ENCODE assay signal across 1 cellular context in the genomic region with DNA sequence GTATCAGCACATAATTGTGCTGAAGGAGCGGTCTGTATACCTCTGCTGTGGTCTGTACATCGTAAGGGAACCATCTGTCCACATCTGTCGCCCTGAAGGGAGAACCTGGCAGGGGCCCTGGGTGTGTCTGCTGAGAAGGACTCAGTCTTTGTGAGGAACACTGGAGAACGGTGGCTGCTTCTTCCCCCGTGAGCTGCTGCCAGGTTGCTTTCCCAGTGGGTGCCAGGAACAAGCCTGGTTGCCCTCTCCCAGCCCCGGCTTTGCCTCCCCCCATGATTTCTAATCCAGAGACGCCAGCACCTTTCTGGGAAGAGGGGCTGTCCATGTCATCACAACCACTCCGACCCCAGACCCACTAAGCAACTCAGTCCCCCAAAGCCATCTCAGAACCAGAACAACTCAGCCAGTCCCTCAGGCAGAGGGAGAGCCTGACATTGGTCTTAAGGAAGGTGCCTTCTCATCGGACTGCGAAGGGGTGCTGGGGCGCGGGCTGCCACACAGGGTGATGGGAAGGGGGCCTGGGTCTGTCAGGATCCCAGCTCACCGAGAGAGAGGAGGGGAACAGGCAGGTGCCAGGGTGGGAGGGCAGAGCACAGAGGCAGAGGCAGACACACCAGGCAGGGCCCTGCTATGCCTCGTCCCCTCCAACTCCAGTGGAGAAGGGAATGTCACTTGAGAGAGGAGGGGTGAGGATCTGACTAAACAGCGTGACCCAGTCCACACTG.
TF ChIP-seq lines count a peak whose summit lies in the region.

No MANE protein-coding gene starts in this region.

TF ChIP-seq in GM12878, 131 proteins besides CTCF, POLR2A, EP300 and RAD21 (continued from another document):
- TF ChIP-seq ZNF687 (IDR thresholded peaks at IDR 0.05) (no peak), E2F8 (IDR thresholded peaks at IDR 0.05; ENCODE audit: low read depth, partially characterized antibody) (no peak), BHLHE40 (IDR thresholded peaks at IDR 0.05; ENCODE audit: borderline replicate concordance in 1 of 2, low read depth in 2 of 2, low read length in 1 of 2) (no peak), SUPT20H (IDR thresholded peaks at IDR 0.05; ENCODE audit: borderline replicate concordance, control insufficient read depth, low read depth, low read length) (no peak), RFX5 (IDR thresholded peaks at IDR 0.05; ENCODE audit: low read depth, low read length) (no peak), ZNF622 (IDR thresholded peaks at IDR 0.05) (no peak), DPF2 (IDR thresholded peaks at IDR 0.05) (no peak), KAT2A (conservative IDR thresholded peaks at IDR 0.05; ENCODE audit: control insufficient read depth, low read depth, low read length) (no peak), SUZ12 (IDR thresholded peaks at IDR 0.05; ENCODE audit: unreplicated experiment) (no peak), SREBF2 (IDR thresholded peaks at IDR 0.05; ENCODE audit: low read length) (no peak), TCF7 (IDR thresholded peaks at IDR 0.05; ENCODE audit: borderline replicate concordance) (no peak), IRF3 (IDR thresholded peaks at IDR 0.05) (no peak), PBX3 (IDR thresholded peaks at IDR 0.05; ENCODE audit: insufficient replicate concordance, low read depth, low read length) (no peak), SRF (IDR thresholded peaks at IDR 0.05; ENCODE audit: low read depth in 2 of 2, low read length in 2 of 2) (no peak)
- TF ChIP-seq, protein P1, sequence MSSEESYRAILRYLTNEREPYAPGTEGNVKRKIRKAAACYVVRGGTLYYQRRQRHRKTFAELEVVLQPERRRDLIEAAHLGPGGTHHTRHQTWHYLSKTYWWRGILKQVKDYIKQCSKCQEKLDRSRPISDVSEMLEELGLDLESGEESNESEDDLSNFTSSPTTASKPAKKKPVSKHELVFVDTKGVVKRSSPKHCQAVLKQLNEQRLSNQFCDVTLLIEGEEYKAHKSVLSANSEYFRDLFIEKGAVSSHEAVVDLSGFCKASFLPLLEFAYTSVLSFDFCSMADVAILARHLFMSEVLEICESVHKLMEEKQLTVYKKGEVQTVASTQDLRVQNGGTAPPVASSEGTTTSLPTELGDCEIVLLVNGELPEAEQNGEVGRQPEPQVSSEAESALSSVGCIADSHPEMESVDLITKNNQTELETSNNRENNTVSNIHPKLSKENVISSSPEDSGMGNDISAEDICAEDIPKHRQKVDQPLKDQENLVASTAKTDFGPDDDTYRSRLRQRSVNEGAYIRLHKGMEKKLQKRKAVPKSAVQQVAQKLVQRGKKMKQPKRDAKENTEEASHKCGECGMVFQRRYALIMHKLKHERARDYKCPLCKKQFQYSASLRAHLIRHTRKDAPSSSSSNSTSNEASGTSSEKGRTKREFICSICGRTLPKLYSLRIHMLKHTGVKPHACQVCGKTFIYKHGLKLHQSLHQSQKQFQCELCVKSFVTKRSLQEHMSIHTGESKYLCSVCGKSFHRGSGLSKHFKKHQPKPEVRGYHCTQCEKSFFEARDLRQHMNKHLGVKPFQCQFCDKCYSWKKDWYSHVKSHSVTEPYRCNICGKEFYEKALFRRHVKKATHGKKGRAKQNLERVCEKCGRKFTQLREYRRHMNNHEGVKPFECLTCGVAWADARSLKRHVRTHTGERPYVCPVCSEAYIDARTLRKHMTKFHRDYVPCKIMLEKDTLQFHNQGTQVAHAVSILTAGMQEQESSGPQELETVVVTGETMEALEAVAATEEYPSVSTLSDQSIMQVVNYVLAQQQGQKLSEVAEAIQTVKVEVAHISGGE (CRISPR knock-in tag; IDR thresholded peaks at IDR 0.05): no peak
- TF ChIP-seq, protein P2, sequence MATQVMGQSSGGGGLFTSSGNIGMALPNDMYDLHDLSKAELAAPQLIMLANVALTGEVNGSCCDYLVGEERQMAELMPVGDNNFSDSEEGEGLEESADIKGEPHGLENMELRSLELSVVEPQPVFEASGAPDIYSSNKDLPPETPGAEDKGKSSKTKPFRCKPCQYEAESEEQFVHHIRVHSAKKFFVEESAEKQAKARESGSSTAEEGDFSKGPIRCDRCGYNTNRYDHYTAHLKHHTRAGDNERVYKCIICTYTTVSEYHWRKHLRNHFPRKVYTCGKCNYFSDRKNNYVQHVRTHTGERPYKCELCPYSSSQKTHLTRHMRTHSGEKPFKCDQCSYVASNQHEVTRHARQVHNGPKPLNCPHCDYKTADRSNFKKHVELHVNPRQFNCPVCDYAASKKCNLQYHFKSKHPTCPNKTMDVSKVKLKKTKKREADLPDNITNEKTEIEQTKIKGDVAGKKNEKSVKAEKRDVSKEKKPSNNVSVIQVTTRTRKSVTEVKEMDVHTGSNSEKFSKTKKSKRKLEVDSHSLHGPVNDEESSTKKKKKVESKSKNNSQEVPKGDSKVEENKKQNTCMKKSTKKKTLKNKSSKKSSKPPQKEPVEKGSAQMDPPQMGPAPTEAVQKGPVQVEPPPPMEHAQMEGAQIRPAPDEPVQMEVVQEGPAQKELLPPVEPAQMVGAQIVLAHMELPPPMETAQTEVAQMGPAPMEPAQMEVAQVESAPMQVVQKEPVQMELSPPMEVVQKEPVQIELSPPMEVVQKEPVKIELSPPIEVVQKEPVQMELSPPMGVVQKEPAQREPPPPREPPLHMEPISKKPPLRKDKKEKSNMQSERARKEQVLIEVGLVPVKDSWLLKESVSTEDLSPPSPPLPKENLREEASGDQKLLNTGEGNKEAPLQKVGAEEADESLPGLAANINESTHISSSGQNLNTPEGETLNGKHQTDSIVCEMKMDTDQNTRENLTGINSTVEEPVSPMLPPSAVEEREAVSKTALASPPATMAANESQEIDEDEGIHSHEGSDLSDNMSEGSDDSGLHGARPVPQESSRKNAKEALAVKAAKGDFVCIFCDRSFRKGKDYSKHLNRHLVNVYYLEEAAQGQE (IDR thresholded peaks at IDR 0.05; ENCODE audit: low read depth, low read length): no peak
- TF ChIP-seq, protein P3, sequence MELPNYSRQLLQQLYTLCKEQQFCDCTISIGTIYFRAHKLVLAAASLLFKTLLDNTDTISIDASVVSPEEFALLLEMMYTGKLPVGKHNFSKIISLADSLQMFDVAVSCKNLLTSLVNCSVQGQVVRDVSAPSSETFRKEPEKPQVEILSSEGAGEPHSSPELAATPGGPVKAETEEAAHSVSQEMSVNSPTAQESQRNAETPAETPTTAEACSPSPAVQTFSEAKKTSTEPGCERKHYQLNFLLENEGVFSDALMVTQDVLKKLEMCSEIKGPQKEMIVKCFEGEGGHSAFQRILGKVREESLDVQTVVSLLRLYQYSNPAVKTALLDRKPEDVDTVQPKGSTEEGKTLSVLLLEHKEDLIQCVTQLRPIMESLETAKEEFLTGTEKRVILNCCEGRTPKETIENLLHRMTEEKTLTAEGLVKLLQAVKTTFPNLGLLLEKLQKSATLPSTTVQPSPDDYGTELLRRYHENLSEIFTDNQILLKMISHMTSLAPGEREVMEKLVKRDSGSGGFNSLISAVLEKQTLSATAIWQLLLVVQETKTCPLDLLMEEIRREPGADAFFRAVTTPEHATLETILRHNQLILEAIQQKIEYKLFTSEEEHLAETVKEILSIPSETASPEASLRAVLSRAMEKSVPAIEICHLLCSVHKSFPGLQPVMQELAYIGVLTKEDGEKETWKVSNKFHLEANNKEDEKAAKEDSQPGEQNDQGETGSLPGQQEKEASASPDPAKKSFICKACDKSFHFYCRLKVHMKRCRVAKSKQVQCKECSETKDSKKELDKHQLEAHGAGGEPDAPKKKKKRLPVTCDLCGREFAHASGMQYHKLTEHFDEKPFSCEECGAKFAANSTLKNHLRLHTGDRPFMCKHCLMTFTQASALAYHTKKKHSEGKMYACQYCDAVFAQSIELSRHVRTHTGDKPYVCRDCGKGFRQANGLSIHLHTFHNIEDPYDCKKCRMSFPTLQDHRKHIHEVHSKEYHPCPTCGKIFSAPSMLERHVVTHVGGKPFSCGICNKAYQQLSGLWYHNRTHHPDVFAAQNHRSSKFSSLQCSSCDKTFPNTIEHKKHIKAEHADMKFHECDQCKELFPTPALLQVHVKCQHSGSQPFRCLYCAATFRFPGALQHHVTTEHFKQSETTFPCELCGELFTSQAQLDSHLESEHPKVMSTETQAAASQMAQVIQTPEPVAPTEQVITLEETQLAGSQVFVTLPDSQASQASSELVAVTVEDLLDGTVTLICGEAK (IDR thresholded peaks at IDR 0.05; ENCODE audit: borderline replicate concordance): no peak
